29 cellular contexts compared by ENCODE assay signal in genomic region chr11:13649619-13650018, GRCh38. TPM values are rescaled to one million over a fixed set of nuclear protein-coding genes. Genes with fewer than 3 reads are reported as not detected.
DNase-seq lines count a peak whose midpoint lies in the region; ATAC-seq, FAIRE-seq and TF ChIP-seq lines count a peak whose summit lies in the region.
"Had no signal": no experiment of that assay in that cellular context is flagged by ENCODE, and none has a peak within 500 bp of the region (broad histone marks: within the 10 kb centered on the region; RNA-seq: fewer than 3 reads in every experiment).

No MANE protein-coding gene starts in this region.

- no peaks in the 10 kb centered on the region for H3K79me2 ChIP-seq in HepG2 (ENCODE audit: insufficient read depth, low read length)

- H3K27me3 ChIP-seq in HepG2 (ENCODE audit: control insufficient read depth in 1 of 2, insufficient read depth in 2 of 2, low read length in 2 of 2) (peaks cover 0 to 2% of the 10 kb centered on the region in 2 experiments; a peak in 2 of 5 replicates), right lobe of liver (no peaks in the 10 kb centered on the region)
- H3K27me3 ChIP-seq: BE2C; BLaER1; BLaER1 treated with 17β-estradiol and CSF1 and Interleukin-3, amounts not matched to agents 10 nM and 100 nM had no signal

- no peak overlapping the region for H3K9ac ChIP-seq in HepG2 (ENCODE audit: insufficient read depth, low read depth, low read length)
- H3K9ac ChIP-seq: BLaER1; BLaER1 treated with 17β-estradiol and CSF1 and Interleukin-3, amounts not matched to agents 10 nM and 100 nM had no signal

- H3K27ac ChIP-seq in HepG2 (ENCODE audit: extremely low read length, insufficient read depth, low read length) = no peak overlapping the region
- no peak overlapping the region for H3K27ac ChIP-seq in right lobe of liver
- H3K27ac ChIP-seq: 22Rv1; A549; BLaER1; BLaER1 treated with 17β-estradiol and CSF1 and Interleukin-3, amounts not matched to agents 10 nM and 100 nM; C4-2B had no signal

- POLR2A ChIA-PET in HepG2 (lab: Yijun Ruan, JAX) = no interaction called here

- intact Hi-C loops in HepG2 (cut with micrococcal nuclease; ENCODE audit: unreplicated experiment) (no loop called here), right lobe of liver (cut with DNase I) (no loop called here)

- FAIRE-seq in HepG2 (lab: Jason Lieb, UNC) = no peak
- FAIRE-seq: A204.1, A549, D721Med had no signal

- TF ChIP-seq POLR2A in HepG2 (IDR thresholded peaks at IDR 0.05; ENCODE audit: insufficient read depth in 1 of 2, low read depth in 2 of 2, low read length in 2 of 2) = no peak
- TF ChIP-seq POLR2A in right lobe of liver (IDR thresholded peaks at IDR 0.05) = no peak

- TF ChIP-seq RAD21 in HepG2 (CRISPR knock-in tag; IDR thresholded peaks at IDR 0.05) = no peak

- no peaks in the 10 kb centered on the region for H4K20me1 ChIP-seq in HepG2 (ENCODE audit: insufficient read depth, low read length)
- H4K20me1 ChIP-seq: BLaER1; BLaER1 treated with 17β-estradiol and CSF1 and Interleukin-3, amounts not matched to agents 10 nM and 100 nM had no signal

- ATAC-seq in HepG2 = no peak
- ATAC-seq in right lobe of liver = no peak
- ATAC-seq: A549; CD8-positive, alpha-beta T cell had no signal

- H2AFZ ChIP-seq in HepG2 (ENCODE audit: low read length) = no peak overlapping the region

- in situ Hi-C loops in HepG2 (cut with HindIII; ENCODE audit: extremely low pct_ligation_motif_present, low pct_unique_long_range_greater_than_20kb) = no loop called here

- H3K9me3 ChIP-seq in HepG2 (ENCODE audit: low read length) (no peaks in the 10 kb centered on the region), right lobe of liver (no peaks in the 10 kb centered on the region)
- H3K9me3 ChIP-seq: A549, BE2C, BLaER1 had no signal

- WGBS in HepG2 (ENCODE audit: low lambda C conversion rate) = under 1% methylated on average over 4 of the region's 4 CpGs
- 44% methylated on average over 4 of the region's 4 CpGs for WGBS in right lobe of liver (ENCODE audit: insufficient coverage, low coverage, low lambda C conversion rate, missing lambda C conversion rate)

- no peak overlapping the region for H3K4me2 ChIP-seq in HepG2 (ENCODE audit: low read depth, low read length)
- H3K4me2 ChIP-seq: A549; BLaER1; BLaER1 treated with 17β-estradiol and CSF1 and Interleukin-3, amounts not matched to agents 10 nM and 100 nM had no signal

- TF ChIP-seq CTCF in HepG2 (CRISPR knock-in tag; IDR thresholded peaks at IDR 0.05) = no peak
- TF ChIP-seq CTCF in right lobe of liver (IDR thresholded peaks at IDR 0.05) = no peak

- H3K4me1 ChIP-seq in HepG2 (ENCODE audit: insufficient read depth, low read length) (no peaks in the 10 kb centered on the region), right lobe of liver (no peaks in the 10 kb centered on the region)
- H3K4me1 ChIP-seq: A549; BE2C; BLaER1; BLaER1 treated with 17β-estradiol and CSF1 and Interleukin-3, amounts not matched to agents 10 nM and 100 nM had no signal

- no TSS peak for BruUV-seq in HepG2 (replicated peaks; lab: Mats Ljungman, UMichigan)

- H3K36me3 ChIP-seq in HepG2 (replicated peaks in 1 of 2; ENCODE audit: control insufficient read depth in 1 of 2, insufficient read depth in 2 of 2, low read length in 2 of 2) (no peaks in the 10 kb centered on the region), right lobe of liver (no peaks in the 10 kb centered on the region)
- H3K36me3 ChIP-seq: BE2C; BLaER1; BLaER1 treated with 17β-estradiol and CSF1 and Interleukin-3, amounts not matched to agents 10 nM and 100 nM had no signal

- no peak for DNase-seq in HepG2 (ENCODE audit: low spot score)
- no peak for DNase-seq in right lobe of liver
- DNase-seq: 8988T; ACHN; AML-193; BE2C; C1 segment of cervical spinal cord; Caco-2; Calu3; CD4-positive, alpha-beta memory T cell; CD4-positive, alpha-beta T cell; CD4-positive, CD25-positive, alpha-beta regulatory T cell; CD8-positive, alpha-beta memory T cell; CD8-positive, alpha-beta T cell; COR-L47; DMS 273 treated with DMSO at 0.1 percent for 48 hours; DMS153; DMS53; DMS79; DMS79 treated with DMSO at 0.1 percent for 48 hours; DND-41; EL had no signal

- H3K4me3 ChIP-seq in HepG2 (replicated peaks in 1 of 3; ENCODE audit: insufficient read depth in 1 of 3, low read depth in 2 of 3, low read length in 3 of 3) = no peak overlapping the region
- H3K4me3 ChIP-seq in right lobe of liver = no peak overlapping the region
- H3K4me3 ChIP-seq: A549; BLaER1; BLaER1 treated with 17β-estradiol and CSF1 and Interleukin-3, amounts not matched to agents 10 nM and 100 nM had no signal

- CTCF ChIA-PET in HepG2 (lab: Yijun Ruan, JAX; ENCODE audit: low intra/inter-chr PET ratio, low total read pairs) = no interaction called here

- TF ChIP-seq EP300 in HepG2 (IDR thresholded peaks at IDR 0.05; ENCODE audit: low read depth in 2 of 2, low read length in 2 of 2) = no peak
- TF ChIP-seq EP300 in HepG2 (CRISPR knock-in tag; IDR thresholded peaks at IDR 0.05; ENCODE audit: borderline replicate concordance) = no peak

TF ChIP-seq in HepG2, 621 proteins besides CTCF, POLR2A, EP300 and RAD21:
- TF ChIP-seq MNT (IDR thresholded peaks at IDR 0.05) (peak; percentile 96), ZNF44 (CRISPR knock-in tag; IDR thresholded peaks at IDR 0.05) (no peak)

RNA-seq across cellular contexts. Expression of gene FAR1, which starts 18.8 kb away (rescaled TPM):
- 0.95 and 1.1 TPM in 2 replicates for total RNA-seq in HepG2 (2016; rRNA removed; fragmentation: Illumina TruSeq; extraction: Trizol)
- 0.40 TPM in 1 of 2 replicates, not detected in the other for total RNA-seq in HepG2 (2016; cell fraction: cytosol; rRNA removed; fragmentation: Illumina TruSeq; extraction: Trizol; ENCODE audit: low read depth)
- total RNA-seq in HepG2 (2016; cell fraction: insoluble cytoplasmic fraction; rRNA removed; fragmentation: Illumina TruSeq; extraction: Trizol) = 1.1 and 1.3 TPM in 2 replicates
- total RNA-seq in HepG2 (2016; cell fraction: membrane; rRNA removed; fragmentation: Illumina TruSeq; extraction: Trizol) = 0.43 and 0.65 TPM in 2 replicates
- 1.2 and 1.3 TPM in 2 replicates for total RNA-seq in HepG2 (2016; cell fraction: nucleus; rRNA removed; fragmentation: Illumina TruSeq; extraction: Trizol)
- 0.40 and 0.63 TPM in 2 replicates for polyA plus RNA-seq in HepG2 (2011; rRNA removed)
- polyA plus RNA-seq in HepG2 (2011; cell fraction: cytosol; rRNA removed) = 0.13 and 0.27 TPM in 2 replicates
- 0.48 and 0.69 TPM in 2 replicates for polyA plus RNA-seq in HepG2 (2011; cell fraction: nucleus; rRNA removed)
- 0.20 and 0.21 TPM in 2 replicates for polyA plus RNA-seq in HepG2 (2012)
- 0.03 TPM in 1 of 2 replicates, not detected in the other for polyA plus RNA-seq in HepG2 (2016; cell fraction: cytosol; fragmentation: Illumina TruSeq; extraction: Trizol; ENCODE audit: low read depth)
- 0.40 and 0.85 TPM in 2 replicates for polyA plus RNA-seq in HepG2 (2016; cell fraction: insoluble cytoplasmic fraction; fragmentation: Illumina TruSeq; extraction: Trizol; ENCODE audit: low read depth)
- 0.15 and 0.22 TPM in 2 replicates for polyA plus RNA-seq in HepG2 (2016; cell fraction: membrane; fragmentation: Illumina TruSeq; extraction: Trizol; ENCODE audit: low read depth)
- 1.0 and 2.6 TPM in 2 replicates for polyA plus RNA-seq in HepG2 (2016; cell fraction: nucleus; fragmentation: Illumina TruSeq; extraction: Trizol; ENCODE audit: insufficient read depth, low read depth)
- 0.22 and 38.6 TPM in 2 replicates for polyA minus RNA-seq in HepG2 (2011; rRNA and poly(A)+ RNA removed; ENCODE audit: low replicate concordance)
- polyA minus RNA-seq in HepG2 (2011; cell fraction: cytosol; rRNA and poly(A)+ RNA removed) = 0.59 and 1.5 TPM in 2 replicates
- polyA minus RNA-seq in HepG2 (2011; cell fraction: nucleus; rRNA and poly(A)+ RNA removed) = 0.90 and 1.5 TPM in 2 replicates
- total RNA-seq in right lobe of liver = 1 to 10 TPM; 2.8 to 8.9 (median 3.6) TPM
